Comparison of ENCODE assay signal across 35 cellular contexts in genomic region chr12:81591256-81591655, GRCh38.
"Had no signal": no experiment of that assay in that cellular context is flagged by ENCODE, and none has a peak within 500 bp of the region (broad histone marks: within the 10 kb centered on the region; RNA-seq: fewer than 3 reads in every experiment).

No MANE protein-coding gene starts in this region.

- H3K36me3 ChIP-seq: brain microvascular endothelial cell, esophagus muscularis mucosa, gastrocnemius medialis, heart right ventricle had no signal

- H3K36me3 Mint-ChIP-seq: activated naive CD8-positive, alpha-beta T cell had no signal

- H3K4me3 Mint-ChIP-seq: activated CD4-positive, alpha-beta memory T cell treated with anti-CD3 and anti-CD28 coated beads, Interleukin-2, amount 10 ng/mL, durations not matched to agents 7 days and 5 days; activated CD4-positive, alpha-beta T cell treated with anti-CD3 and anti-CD28 coated beads for 36 hours; activated CD4-positive, alpha-beta T cell treated with anti-CD3 and anti-CD28 coated beads, Interleukin-2, amount 10 ng/mL, durations not matched to agents 7 days and 5 days; activated naive CD8-positive, alpha-beta T cell; activated T-cell treated with anti-CD3 and anti-CD28 coated beads, Interleukin-2, amount 50 U/mL, for 24 hours; activated T-cell treated with anti-CD3 and anti-CD28 coated beads, Interleukin-2, amount 50 U/mL, for 72 hours; central memory CD8-positive, alpha-beta T cell; effector memory CD8-positive, alpha-beta T cell; T-helper 17 cell; T-helper 2 cell treated with Interferon-gamma antibody and Interleukin-4, amounts not matched to agents 5 μg/mL and 100 μg/mL, for 36 hours had no signal

- H3K4me1 Mint-ChIP-seq: activated CD4-positive, alpha-beta memory T cell treated with anti-CD3 and anti-CD28 coated beads, Interleukin-2, amount 10 ng/mL, durations not matched to agents 7 days and 5 days; activated CD4-positive, alpha-beta T cell treated with anti-CD3 and anti-CD28 coated beads for 36 hours; activated CD4-positive, alpha-beta T cell treated with anti-CD3 and anti-CD28 coated beads, Interleukin-2, amount 10 ng/mL, durations not matched to agents 7 days and 5 days; central memory CD8-positive, alpha-beta T cell; T-helper 17 cell had no signal

- H3K27ac ChIP-seq: brain microvascular endothelial cell, esophagus muscularis mucosa, foreskin keratinocyte, gastrocnemius medialis, heart right ventricle had no signal

- H3K9me3 Mint-ChIP-seq: T-helper 2 cell treated with Interferon-gamma antibody and Interleukin-4, amounts not matched to agents 5 μg/mL and 100 μg/mL, for 36 hours had no signal

- H3K4me3 ChIP-seq: esophagus muscularis mucosa, gastrocnemius medialis, heart right ventricle had no signal

- DNase-seq: activated CD4-positive, alpha-beta memory T cell treated with anti-CD3 and anti-CD28 coated beads, Interleukin-2, amount 10 ng/mL, durations not matched to agents 7 days and 5 days; activated CD4-positive, alpha-beta T cell treated with anti-CD3 and anti-CD28 coated beads for 36 hours; activated CD4-positive, alpha-beta T cell treated with anti-CD3 and anti-CD28 coated beads, Interleukin-2, amount 10 ng/mL, durations not matched to agents 7 days and 5 days; activated CD4-positive, alpha-beta T cell treated with anti-CD3 and anti-CD28 coated beads, Interleukin-2, amount 50 U/mL, for 4 hours; activated CD4-positive, CD25-positive, alpha-beta regulatory T cell; activated CD4-positive, CD25-positive, alpha-beta regulatory T cell treated with anti-CD3 and anti-CD28 coated beads, Interleukin-2, amount 50 U/mL, for 72 hours; activated CD8-positive, alpha-beta memory T cell treated with anti-CD3 and anti-CD28 coated beads, Interleukin-2, amount 50 U/mL, for 48 hours; activated gamma-delta T cell; activated naive CD4-positive, alpha-beta T cell; activated naive CD4-positive, alpha-beta T cell treated with anti-CD3 and anti-CD28 coated beads, Interleukin-2, amount 50 U/mL, for 16 hours; activated T-cell treated with anti-CD3 and anti-CD28 coated beads for 4 hours; activated T-cell treated with anti-CD3 and anti-CD28 coated beads, Interleukin-2, amount 50 U/mL, for 24 hours; activated T-cell treated with anti-CD3 and anti-CD28 coated beads, Interleukin-2, amount 50 U/mL, for 72 hours; amniotic stem cell; anterior cingulate cortex; brain microvascular endothelial cell; cortex of kidney; dermis blood vessel endothelial cell; effector CD4-positive, alpha-beta T cell; effector memory CD8-positive, alpha-beta T cell; erythroblast; foreskin keratinocyte; gastrocnemius medialis; glutamatergic neuron; heart right ventricle; T-helper 1 cell; T-helper 17 cell; T1000 had no signal

- H3K27me3 ChIP-seq: brain microvascular endothelial cell, esophagus muscularis mucosa, foreskin keratinocyte, gastrocnemius medialis, heart right ventricle had no signal

- H3K27me3 Mint-ChIP-seq: activated CD4-positive, alpha-beta memory T cell treated with anti-CD3 and anti-CD28 coated beads, Interleukin-2, amount 10 ng/mL, durations not matched to agents 7 days and 5 days; activated CD4-positive, alpha-beta T cell treated with anti-CD3 and anti-CD28 coated beads, Interleukin-2, amount 10 ng/mL, durations not matched to agents 7 days and 5 days; activated naive CD8-positive, alpha-beta T cell; activated T-cell treated with anti-CD3 and anti-CD28 coated beads, Interleukin-2, amount 50 U/mL, for 24 hours; central memory CD8-positive, alpha-beta T cell; effector memory CD8-positive, alpha-beta T cell; T-helper 17 cell had no signal

- H3K4me1 ChIP-seq: esophagus muscularis mucosa, foreskin keratinocyte, gastrocnemius medialis, heart right ventricle had no signal

- H3K9me3 ChIP-seq: gastrocnemius medialis had no signal

- ATAC-seq: activated CD4-positive, alpha-beta T cell treated with anti-CD3 and anti-CD28 coated beads for 36 hours; activated T-cell treated with anti-CD3 and anti-CD28 coated beads, Interleukin-2, amount 50 U/mL, for 72 hours; effector memory CD8-positive, alpha-beta T cell; foreskin keratinocyte; gastrocnemius medialis; heart right ventricle; T-helper 17 cell had no signal

- FAIRE-seq: astrocyte, bronchial epithelial cell, colon had no signal

- H3K27ac Mint-ChIP-seq: activated CD4-positive, alpha-beta memory T cell treated with anti-CD3 and anti-CD28 coated beads, Interleukin-2, amount 10 ng/mL, durations not matched to agents 7 days and 5 days; activated CD4-positive, alpha-beta T cell treated with anti-CD3 and anti-CD28 coated beads for 36 hours; activated CD4-positive, alpha-beta T cell treated with anti-CD3 and anti-CD28 coated beads, Interleukin-2, amount 10 ng/mL, durations not matched to agents 7 days and 5 days; activated naive CD8-positive, alpha-beta T cell; activated T-cell treated with anti-CD3 and anti-CD28 coated beads, Interleukin-2, amount 50 U/mL, for 24 hours; activated T-cell treated with anti-CD3 and anti-CD28 coated beads, Interleukin-2, amount 50 U/mL, for 72 hours; effector memory CD8-positive, alpha-beta T cell; T-helper 17 cell; T-helper 2 cell treated with Interferon-gamma antibody and Interleukin-4, amounts not matched to agents 5 μg/mL and 100 μg/mL, for 36 hours had no signal
